14 cellular contexts compared by ENCODE assay signal in the genomic region with DNA sequence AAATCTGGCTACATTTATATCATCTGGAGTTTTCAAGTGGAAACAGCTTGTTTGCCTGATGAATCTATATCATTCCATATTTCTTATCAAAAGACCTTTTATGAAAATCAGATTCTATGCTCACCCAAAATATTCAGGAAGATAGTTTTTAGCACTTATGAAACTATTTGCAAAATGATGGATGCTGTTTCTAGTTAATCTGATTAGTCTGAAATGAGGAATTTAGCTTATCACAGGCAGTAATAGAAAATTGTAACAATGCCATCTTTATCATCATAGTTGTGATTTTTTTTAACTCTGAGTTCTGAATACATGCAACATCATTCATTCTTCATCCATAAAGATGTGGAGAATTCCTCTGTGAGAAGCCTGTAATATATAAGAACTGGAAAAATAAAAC.
"Had no signal": no experiment of that assay in that cellular context is flagged by ENCODE, and none has a peak within 500 bp of the region (broad histone marks: within the 10 kb centered on the region; RNA-seq: fewer than 3 reads in every experiment).

No MANE protein-coding gene starts in this region.

- H3K4me3 ChIP-seq: coronary artery, esophagus squamous epithelium, neural progenitor cell, right lobe of liver, stomach, testis, tibial artery had no signal

- H3K27ac ChIP-seq: coronary artery, esophagus squamous epithelium, neural progenitor cell, parathyroid adenoma, right lobe of liver, stomach, testis, tibial artery had no signal

- H3K9me3 ChIP-seq: esophagus squamous epithelium, right lobe of liver, stomach, testis, tibial artery had no signal

- H2AFZ ChIP-seq: neural progenitor cell had no signal

- H3K9ac ChIP-seq: neural progenitor cell, parathyroid adenoma had no signal

- DNase-seq: dermis blood vessel endothelial cell; effector memory CD4-positive, alpha-beta T cell; erythroblast; esophagus squamous epithelium; kidney; midbrain; naive thymus-derived CD4-positive, alpha-beta T cell; right lobe of liver; stomach; testis; tibial artery had no signal

- H3K4me1 ChIP-seq: right lobe of liver, testis, tibial artery had no signal

- H3K4me2 ChIP-seq: neural progenitor cell had no signal

- H3K27me3 ChIP-seq: esophagus squamous epithelium, neural progenitor cell, right lobe of liver, stomach, testis, tibial artery had no signal

- H3K36me3 ChIP-seq: esophagus squamous epithelium, neural progenitor cell, right lobe of liver, stomach, tibial artery had no signal
